Comparison of ENCODE assay signal across 19 cellular contexts in genomic region chr1:228263636-228264035, GRCh38. TPM values are rescaled to one million over a fixed set of nuclear protein-coding genes. Genes with fewer than 3 reads are reported as not detected.
DNase-seq lines count a peak whose midpoint lies in the region; ATAC-seq and TF ChIP-seq lines count a peak whose summit lies in the region.
"Had no signal": no experiment of that assay in that cellular context is flagged by ENCODE, and none has a peak within 500 bp of the region (broad histone marks: within the 10 kb centered on the region; RNA-seq: fewer than 3 reads in every experiment).

No MANE protein-coding gene starts in this region.

- no peak overlapping the region for H4K91ac ChIP-seq in neuronal stem cell (ENCODE audit: low read depth, low read length, poor library complexity)

- no peaks in the 10 kb centered on the region for H3K27me3 Mint-ChIP-seq in activated T-helper 2 cell treated with anti-CD3 and anti-CD28 coated beads, Interferon-gamma antibody, Interleukin-2, Interleukin-4, amounts not matched to agents 10 μg/mL and 5 μg/mL and 100 μg/mL, durations not matched to agents 14 hours and 24 hours and 36 hours (ENCODE audit: low read depth)
- H3K27me3 Mint-ChIP-seq: CD4-positive, CD25-positive, alpha-beta regulatory T cell; IgD-negative memory B cell had no signal

- no peak overlapping the region for H2AK5ac ChIP-seq in neuronal stem cell (ENCODE audit: low read depth, low read length)

- H4K8ac ChIP-seq in neuronal stem cell (ENCODE audit: low read depth, low read length): no peak overlapping the region

- H3K14ac ChIP-seq in neuronal stem cell (ENCODE audit: low read length): no peak overlapping the region

- H3K4me1 Mint-ChIP-seq in activated T-helper 2 cell treated with anti-CD3 and anti-CD28 coated beads, Interferon-gamma antibody, Interleukin-2, Interleukin-4, amounts not matched to agents 10 μg/mL and 5 μg/mL and 100 μg/mL, durations not matched to agents 14 hours and 24 hours and 36 hours (ENCODE audit: low read depth): no peaks in the 10 kb centered on the region
- H3K4me1 Mint-ChIP-seq: CD4-positive, CD25-positive, alpha-beta regulatory T cell had no signal

- peaks cover 0 to 52% (median 19%) of the 10 kb centered on the region in 4 donors for H3K36me3 ChIP-seq in esophagus muscularis mucosa
- peaks cover 0 to 7% of the 10 kb centered on the region in 2 donors for H3K36me3 ChIP-seq in neuronal stem cell (replicated peaks in 1 of 2; ENCODE audit: control insufficient read depth in 2 of 2, insufficient read depth in 2 of 2, low read length in 2 of 2)
- no peaks in the 10 kb centered on the region for H3K36me3 ChIP-seq in upper lobe of right lung
- H3K36me3 ChIP-seq in mucosa of descending colon (ENCODE audit: low read depth): no peaks in the 10 kb centered on the region
- H3K36me3 ChIP-seq: BE2C, HAP-1 had no signal

- H3K4me3 Mint-ChIP-seq in activated T-helper 2 cell treated with anti-CD3 and anti-CD28 coated beads, Interferon-gamma antibody, Interleukin-2, Interleukin-4, amounts not matched to agents 10 μg/mL and 5 μg/mL and 100 μg/mL, durations not matched to agents 14 hours and 24 hours and 36 hours (ENCODE audit: low read depth): no peak overlapping the region
- H3K4me3 Mint-ChIP-seq: CD4-positive, CD25-positive, alpha-beta regulatory T cell; IgD-negative memory B cell had no signal

- H2BK5ac ChIP-seq in neuronal stem cell (ENCODE audit: low read length): no peak overlapping the region

- H3K4ac ChIP-seq in neuronal stem cell (ENCODE audit: low read length): no peak overlapping the region

- WGBS in esophagus muscularis mucosa: 91% methylated on average over 6 of the region's 10 CpGs
- WGBS in neuronal stem cell (ENCODE audit: extremely low coverage in 2 of 2, insufficient read length in 2 of 2, insufficient replicate concordance in 1 of 2), 2 donors: no CpG with 5 or more reads among the region's 10 CpGs

- H3K18ac ChIP-seq in neuronal stem cell (ENCODE audit: low read length): peak overlapping the region; percentile 38

- H3K36me3 Mint-ChIP-seq in activated T-helper 2 cell treated with anti-CD3 and anti-CD28 coated beads, Interferon-gamma antibody, Interleukin-2, Interleukin-4, amounts not matched to agents 10 μg/mL and 5 μg/mL and 100 μg/mL, durations not matched to agents 14 hours and 24 hours and 36 hours (ENCODE audit: low read depth): peaks cover 10% of the 10 kb centered on the region

- H3K27me3 ChIP-seq in esophagus muscularis mucosa (no peaks in the 10 kb centered on the region), neuronal stem cell (ENCODE audit: control insufficient read depth in 3 of 3, insufficient read depth in 3 of 3, low read depth in 1 of 3, low read length in 3 of 3) (no peaks in the 10 kb centered on the region), upper lobe of right lung (no peaks in the 10 kb centered on the region)
- H3K27me3 ChIP-seq: BE2C had no signal

- H3K9me3 Mint-ChIP-seq in activated T-helper 2 cell treated with anti-CD3 and anti-CD28 coated beads, Interferon-gamma antibody, Interleukin-2, Interleukin-4, amounts not matched to agents 10 μg/mL and 5 μg/mL and 100 μg/mL, durations not matched to agents 14 hours and 24 hours and 36 hours: peaks cover 5% of the 10 kb centered on the region

- no peak overlapping the region for H3K4me2 ChIP-seq in neuronal stem cell (ENCODE audit: insufficient read depth, low read length, poor library complexity, severe bottlenecking)

- no peak for TF ChIP-seq POLR2A in esophagus muscularis mucosa (IDR thresholded peaks at IDR 0.05; ENCODE audit: low read depth)

- no peak overlapping the region for H3K9ac ChIP-seq in neuronal stem cell (ENCODE audit: low read depth, low read length, poor library complexity)

- H3K4me3 ChIP-seq in esophagus muscularis mucosa: no peak overlapping the region
- no peak overlapping the region for H3K4me3 ChIP-seq in neuronal stem cell (ENCODE audit: low read length in 2 of 2)
- H3K4me3 ChIP-seq in upper lobe of right lung: no peak overlapping the region
- H3K4me3 ChIP-seq in mucosa of descending colon: no peak overlapping the region
- H3K4me3 ChIP-seq: HAP-1 had no signal

- peaks cover 0 to 10% (median 0%) of the 10 kb centered on the region in 4 donors for H3K4me1 ChIP-seq in esophagus muscularis mucosa
- no peaks in the 10 kb centered on the region for H3K4me1 ChIP-seq in neuronal stem cell (ENCODE audit: control insufficient read depth in 2 of 2, insufficient read depth in 1 of 2, low read depth in 1 of 2, low read length in 2 of 2)
- no peaks in the 10 kb centered on the region for H3K4me1 ChIP-seq in upper lobe of right lung
- H3K4me1 ChIP-seq in mucosa of descending colon (ENCODE audit: low read depth): no peaks in the 10 kb centered on the region
- H3K4me1 ChIP-seq: BE2C, Caco-2, HAP-1 had no signal

- peak overlapping the region; percentile 30 for H3K23ac ChIP-seq in neuronal stem cell (ENCODE audit: low read depth, low read length, poor library complexity)

- H3K79me1 ChIP-seq in neuronal stem cell (ENCODE audit: low read depth, low read length): no peaks in the 10 kb centered on the region

- no peak overlapping the region for H2BK12ac ChIP-seq in neuronal stem cell (ENCODE audit: low read length)

- H2BK120ac ChIP-seq in neuronal stem cell (ENCODE audit: low read depth, low read length): no peak overlapping the region

- no peak for TF ChIP-seq CTCF in esophagus muscularis mucosa (IDR thresholded peaks at IDR 0.05)
- TF ChIP-seq CTCF in upper lobe of right lung (IDR thresholded peaks at IDR 0.05): no peak
- no peak for TF ChIP-seq CTCF in mucosa of descending colon (IDR thresholded peaks at IDR 0.05)

- DNase-seq in esophagus muscularis mucosa (ENCODE audit: extremely low spot score) (peak; percentile 29), neuronal stem cell (ENCODE audit: low spot score) (no peak), upper lobe of right lung (no peak), mucosa of descending colon (no peak), HuH-7.5 (ENCODE audit: low spot score) (no peak)
- DNase-seq in activated T-helper 2 cell treated with anti-CD3 and anti-CD28 coated beads, Interferon-gamma antibody, Interleukin-2, Interleukin-4, amounts not matched to agents 10 μg/mL and 5 μg/mL and 100 μg/mL, durations not matched to agents 14 hours and 24 hours and 36 hours (ENCODE audit: low spot score): no peak
- DNase-seq: ACHN; BE2C; C1 segment of cervical spinal cord; Caco-2; CD4-positive, CD25-positive, alpha-beta regulatory T cell; DMS153; DMS79; GDM1; GOT3; KBM-7 had no signal

- H3K27ac Mint-ChIP-seq in activated T-helper 2 cell treated with anti-CD3 and anti-CD28 coated beads, Interferon-gamma antibody, Interleukin-2, Interleukin-4, amounts not matched to agents 10 μg/mL and 5 μg/mL and 100 μg/mL, durations not matched to agents 14 hours and 24 hours and 36 hours: no peak overlapping the region
- H3K27ac Mint-ChIP-seq: CD4-positive, CD25-positive, alpha-beta regulatory T cell; IgD-negative memory B cell had no signal

- no peak for TF ChIP-seq EP300 in esophagus muscularis mucosa (IDR thresholded peaks at IDR 0.05)

- H3K9me3 ChIP-seq in esophagus muscularis mucosa (no peaks in the 10 kb centered on the region), neuronal stem cell (replicated peaks in 1 of 2; ENCODE audit: control insufficient read depth in 2 of 2, insufficient read depth in 1 of 2, low read depth in 1 of 2, low read length in 2 of 2) (peaks cover 2 to 5% of the 10 kb centered on the region in 2 donors), upper lobe of right lung (peaks cover 5% of the 10 kb centered on the region), mucosa of descending colon (peaks cover 5% of the 10 kb centered on the region)
- H3K9me3 ChIP-seq: BE2C had no signal

- no peak overlapping the region for H2BK15ac ChIP-seq in neuronal stem cell (ENCODE audit: low read length)

- H2AFZ ChIP-seq in neuronal stem cell (ENCODE audit: low read length): no peak overlapping the region

- intact Hi-C loops in esophagus muscularis mucosa (cut with DNase I): no loop called here
- intact Hi-C loops in upper lobe of right lung (cut with DNase I): no loop called here
- intact Hi-C loops in activated T-helper 2 cell treated with anti-CD3 and anti-CD28 coated beads, Interferon-gamma antibody, Interleukin-2, Interleukin-4, amounts not matched to agents 10 μg/mL and 5 μg/mL and 100 μg/mL, durations not matched to agents 14 hours and 24 hours and 36 hours (cut with micrococcal nuclease): no loop called here
- intact Hi-C loops in mucosa of descending colon (cut with DNase I, micrococcal nuclease): no loop called here

- H3K27ac ChIP-seq in esophagus muscularis mucosa (replicated peaks in 1 of 4): no peak overlapping the region
- H3K27ac ChIP-seq in neuronal stem cell (replicated peaks; ENCODE audit: low read length): no peak overlapping the region
- H3K27ac ChIP-seq in upper lobe of right lung: no peak overlapping the region

- ATAC-seq in upper lobe of right lung (peak; percentile 37), HG03571 (IDR thresholded peaks at IDR 0.05; ENCODE audit: unreplicated experiment) (no peak), mucosa of descending colon (no peak)

RNA-seq across cellular contexts. Expression of gene OBSCN, which starts 55.8 kb away (rescaled TPM):
- total RNA-seq in esophagus muscularis mucosa (10 to 100 TPM; 12.6 to 31.4 (median 17.8) TPM), upper lobe of right lung (39.4 TPM), mucosa of descending colon (10 to 100 TPM in 1 of 3 donors, 1 to 10 TPM in 2; 4.2 to 30.9 (median 7.5) TPM)
- polyA plus RNA-seq in neuronal stem cell (2013, experiment 1 of 2): 7.3 TPM
- polyA plus RNA-seq in neuronal stem cell (2013, experiment 2 of 2): 7.9 TPM
- total RNA-seq in activated T-helper 2 cell treated with anti-CD3 and anti-CD28 coated beads, Interferon-gamma antibody, Interleukin-2, Interleukin-4, amounts not matched to agents 10 μg/mL and 5 μg/mL and 100 μg/mL, durations not matched to agents 14 hours and 24 hours and 36 hours: 22.1 and 25.4 TPM in 2 replicates
